Comparison of ENCODE assay signal across 8 cellular contexts in the genomic region with DNA sequence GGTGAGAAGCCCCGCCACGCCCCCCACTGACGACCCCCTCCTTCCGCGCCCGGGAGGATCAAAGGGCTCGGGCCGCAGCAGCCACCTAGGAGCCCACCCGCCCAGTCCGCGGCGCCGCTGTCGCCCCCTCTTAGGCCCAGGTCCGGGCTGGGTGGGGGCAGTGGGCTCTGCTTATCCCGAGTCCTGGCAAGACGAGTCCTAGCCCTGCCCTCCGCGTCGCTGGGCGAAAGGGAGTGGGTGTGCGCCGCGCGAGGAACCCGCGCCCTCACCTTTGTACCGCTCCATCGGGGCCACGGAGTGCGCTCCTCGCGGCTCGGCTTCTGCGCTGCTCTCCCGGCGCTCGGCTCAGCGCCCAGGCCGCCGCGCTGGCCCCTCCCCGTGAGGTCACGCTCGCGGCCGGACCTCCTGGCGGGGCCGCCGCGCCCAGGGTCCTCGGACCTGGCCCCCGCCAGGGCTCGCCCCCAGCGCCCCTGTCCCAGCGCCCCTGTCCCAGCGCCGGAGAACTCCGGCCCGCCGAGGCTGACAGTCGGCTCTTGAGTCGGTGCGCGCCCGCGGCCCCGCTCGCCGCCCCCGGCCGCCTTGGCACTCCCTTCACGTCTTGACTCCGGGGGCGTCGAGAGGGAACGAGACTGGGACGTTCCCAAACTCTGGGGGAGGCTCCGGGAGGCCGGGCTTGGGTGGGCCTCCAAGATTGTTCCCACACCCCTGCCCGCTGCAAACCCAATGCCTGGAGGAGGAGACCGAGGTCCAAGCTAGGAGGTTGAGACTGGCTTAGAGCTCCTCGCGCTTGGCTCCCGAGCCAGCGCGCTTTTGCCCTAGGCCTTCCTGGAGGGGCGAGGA. TPM values are rescaled to one million over a fixed set of nuclear protein-coding genes. Genes with fewer than 3 reads are reported as not detected.
DNase-seq lines count a peak whose midpoint lies in the region; ATAC-seq and TF ChIP-seq lines count a peak whose summit lies in the region.

A gene with protein sequence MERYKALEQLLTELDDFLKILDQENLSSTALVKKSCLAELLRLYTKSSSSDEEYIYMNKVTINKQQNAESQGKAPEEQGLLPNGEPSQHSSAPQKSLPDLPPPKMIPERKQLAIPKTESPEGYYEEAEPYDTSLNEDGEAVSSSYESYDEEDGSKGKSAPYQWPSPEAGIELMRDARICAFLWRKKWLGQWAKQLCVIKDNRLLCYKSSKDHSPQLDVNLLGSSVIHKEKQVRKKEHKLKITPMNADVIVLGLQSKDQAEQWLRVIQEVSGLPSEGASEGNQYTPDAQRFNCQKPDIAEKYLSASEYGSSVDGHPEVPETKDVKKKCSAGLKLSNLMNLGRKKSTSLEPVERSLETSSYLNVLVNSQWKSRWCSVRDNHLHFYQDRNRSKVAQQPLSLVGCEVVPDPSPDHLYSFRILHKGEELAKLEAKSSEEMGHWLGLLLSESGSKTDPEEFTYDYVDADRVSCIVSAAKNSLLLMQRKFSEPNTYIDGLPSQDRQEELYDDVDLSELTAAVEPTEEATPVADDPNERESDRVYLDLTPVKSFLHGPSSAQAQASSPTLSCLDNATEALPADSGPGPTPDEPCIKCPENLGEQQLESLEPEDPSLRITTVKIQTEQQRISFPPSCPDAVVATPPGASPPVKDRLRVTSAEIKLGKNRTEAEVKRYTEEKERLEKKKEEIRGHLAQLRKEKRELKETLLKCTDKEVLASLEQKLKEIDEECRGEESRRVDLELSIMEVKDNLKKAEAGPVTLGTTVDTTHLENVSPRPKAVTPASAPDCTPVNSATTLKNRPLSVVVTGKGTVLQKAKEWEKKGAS (minus strand): TSS at position 332 of the 840 bp plus-strand sequence. CDS start 47 bp downstream, at position 285.

- no peaks in the 10 kb centered on the region; the same call in 1 of the 2 replicates for H3K27me3 ChIP-seq in GM06990 (replicated peaks; ENCODE audit: control insufficient read depth, insufficient read depth, low read length)

- intact Hi-C loops in natural killer cell (cut with micrococcal nuclease): no loop called here

- no peak for ATAC-seq in natural killer cell
- ATAC-seq in HG03095 (IDR thresholded peaks at IDR 0.05; ENCODE audit: unreplicated experiment): no peak

- H3K4me3 ChIP-seq in GM06990 (replicated peaks; ENCODE audit: low read depth, low read length) (peak within 1 kb of the TSS; percentile 39), epithelial cell of proximal tubule (ENCODE audit: low read depth, low read length) (peak within 1 kb of the TSS; percentile 56)

- peaks cover 61 to 69% of the 10 kb centered on the region in 2 donors for H3K27me3 Mint-ChIP-seq in natural killer cell (ENCODE audit: low read depth in 2 of 2)

- no peaks in the 10 kb centered on the region for H3K9me3 Mint-ChIP-seq in natural killer cell

- DNase-seq in GM06990 (ENCODE audit: extremely low read depth, insufficient read length) (no peak), NCI-H460 (ENCODE audit: extremely low read depth, low read depth) (peak; percentile 11), epithelial cell of proximal tubule (ENCODE audit: low read depth) (no peak), natural killer cell (no peak), amniotic stem cell (lab: John Stamatoyannopoulos, UW) (no peak), NCI-H1930 (lab: John Stamatoyannopoulos, UW) (no peak)
- no peak for DNase-seq in stimulated activated CD4-positive, alpha-beta T cell treated with anti-CD3 and anti-CD28 coated beads, Interleukin-1b, Interleukin-23, amount 100 ng/mL, for 48 hours

- H3K36me3 Mint-ChIP-seq in natural killer cell: no peaks in the 10 kb centered on the region

- TF ChIP-seq CTCF in GM06990 (IDR thresholded peaks at IDR 0.05; ENCODE audit: insufficient read depth, low read length, poor library complexity, severe bottlenecking): no peak
- TF ChIP-seq CTCF in epithelial cell of proximal tubule (conservative IDR thresholded peaks at IDR 0.05; ENCODE audit: low read depth, low read length): no peak
- no peak for TF ChIP-seq CTCF in natural killer cell (IDR thresholded peaks at IDR 0.05)

- peaks cover 5 to 9% of the 10 kb centered on the region in 2 donors for H3K4me1 Mint-ChIP-seq in natural killer cell

- no peaks in the 10 kb centered on the region for H3K36me3 ChIP-seq in GM06990 (ENCODE audit: control insufficient read depth, insufficient read depth, low read length)

- no peak within 1 kb of the TSS for H3K27ac Mint-ChIP-seq in natural killer cell

- peak within 1 kb of the TSS; percentile 47 for H3K4me3 Mint-ChIP-seq in natural killer cell

RNA-seq across cellular contexts. Expression of the gene that starts here (rescaled TPM):
- total RNA-seq in NCI-H460 (2014; rRNA removed; shearing (Covaris generic)): 0.06 TPM in 1 of 2 replicates, not detected in the other
- polyA plus RNA-seq in NCI-H460 (2014; cell fraction: nucleus; rRNA removed): 0.04 and 0.19 TPM in 2 replicates
- total RNA-seq in epithelial cell of proximal tubule (9.6 and 14.2 TPM in 2 replicates), natural killer cell (1 to 10 TPM in 2 of 3 donors, under 1 TPM in 1; 0.66 to 2.8 (median 1.3) TPM)

Comparison
In these comparisons a context has a peak if more than half of its experiments do, and no peak if none do; other contexts are left out.
1. Peak in DNase-seq in NCI-H460; RNA of the gene not detected or under 1 TPM.